Comparison of ENCODE assay signal across 17 cellular contexts in the genomic region with DNA sequence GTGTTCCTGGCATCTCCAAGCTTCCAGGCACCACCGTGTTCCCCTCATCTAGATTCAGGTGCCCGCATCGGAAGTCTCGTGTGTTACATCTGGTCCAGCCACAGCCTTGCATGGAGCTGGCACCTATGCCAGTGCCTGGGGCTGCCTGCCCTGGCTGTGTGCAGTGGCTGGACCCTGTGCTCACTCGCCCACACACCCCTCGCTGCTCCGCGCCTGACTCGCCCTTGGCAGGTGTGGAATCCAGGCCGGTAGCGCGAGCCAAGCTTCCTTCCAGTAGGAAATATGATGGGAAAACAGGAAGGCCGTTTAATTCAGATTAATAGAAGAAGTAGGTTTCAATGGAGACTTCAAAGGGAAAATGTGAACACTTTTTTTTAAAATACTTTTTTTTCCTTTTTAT.
DNase-seq lines count a peak whose midpoint lies in the region; ATAC-seq, FAIRE-seq and TF ChIP-seq lines count a peak whose summit lies in the region.
"Had no signal": no experiment of that assay in that cellular context is flagged by ENCODE, and none has a peak within 500 bp of the region (broad histone marks: within the 10 kb centered on the region; RNA-seq: fewer than 3 reads in every experiment).

No MANE protein-coding gene starts in this region.

- H3K4me2 ChIP-seq in H1 (ENCODE audit: insufficient read depth in 1 of 2, low read depth in 2 of 2, low read length in 2 of 2): no peak overlapping the region
- no peak overlapping the region for H3K4me2 ChIP-seq in PC-3 (ENCODE audit: low read length)

- H3K27ac ChIP-seq in RWPE1: peak overlapping the region; percentile 84
- no peak overlapping the region for H3K27ac ChIP-seq in H1 (ENCODE audit: low read depth, low read length)
- H3K27ac ChIP-seq in PC-3 (ENCODE audit: low read length): no peak overlapping the region
- H3K27ac ChIP-seq: left lung, thoracic aorta had no signal

- ATAC-seq in mucosa of descending colon (peak; percentile 75), PC-3 (no peak), HG02678 (IDR thresholded peaks at IDR 0.05; ENCODE audit: unreplicated experiment) (no peak)
- ATAC-seq: stimulated activated memory B cell treated with anti-CD40 and anti-IgM and Interleukin-4, amounts not matched to agents 10 μg/mL and 1 μg/mL and 100 μg/mL, for 72 hours had no signal

- H2BK12ac ChIP-seq in H1 (ENCODE audit: low read depth, low read length): no peak overlapping the region

- H2BK20ac ChIP-seq in H1 (ENCODE audit: low read length): no peak overlapping the region

- H3K4me3 ChIP-seq in H1 (ENCODE audit: extremely low read depth in 1 of 4, insufficient read depth in 2 of 4, low read depth in 3 of 4, low read length in 4 of 4): no peak overlapping the region
- no peak overlapping the region for H3K4me3 ChIP-seq in mucosa of descending colon
- no peak overlapping the region for H3K4me3 ChIP-seq in PC-3 (ENCODE audit: low read length)
- no peak overlapping the region for H3K4me3 ChIP-seq in BE2C (ENCODE audit: low read depth, low read length)
- H3K4me3 ChIP-seq: left lung, skin epidermis, thoracic aorta had no signal

- H3K9me2 ChIP-seq in PC-3 (replicated peaks; ENCODE audit: low read length): no peaks in the 10 kb centered on the region

- CTCF ChIA-PET in RWPE1 (lab: Yijun Ruan, JAX): interaction anchor here (0.6 to 0.7 kb wide), 2 partner anchors 25 to 475 kb away, joined by 3 to 7 read pairs; no protein-coding TSS in a partner anchor
- CTCF ChIA-PET in H1 (lab: Charles Lee; ENCODE audit: partially characterized antibody): interaction anchor here (0.6 to 2.0 kb wide), 3 partner anchors 9 to 337 kb away, joined by 3 to 5 read pairs (median 5); no protein-coding TSS in a partner anchor
- CTCF ChIA-PET in PC-3 (lab: Charles Lee): no interaction called here

- peaks cover 0 to 5% (median 2%) of the 10 kb centered on the region in 4 experiments; a peak in 3 of 8 replicates for H3K36me3 ChIP-seq in H1 (ENCODE audit: control insufficient read depth in 2 of 4, insufficient read depth in 4 of 4, low read length in 3 of 4)
- H3K36me3 ChIP-seq in mucosa of descending colon (ENCODE audit: low read depth): no peaks in the 10 kb centered on the region
- no peaks in the 10 kb centered on the region for H3K36me3 ChIP-seq in PC-3 (ENCODE audit: low read depth, low read length)
- no peaks in the 10 kb centered on the region for H3K36me3 ChIP-seq in BE2C
- H3K36me3 ChIP-seq: left lung, thoracic aorta had no signal

- no peak overlapping the region; the same call in 1 of the 2 replicates for H2AK5ac ChIP-seq in H1 (ENCODE audit: low read depth, low read length)

- H3K23me2 ChIP-seq in H1 (ENCODE audit: low read depth, low read length): no peaks in the 10 kb centered on the region

- TF ChIP-seq CTCF in RWPE1 (conservative IDR thresholded peaks at IDR 0.05; ENCODE audit: low read depth) (no peak), H1 (IDR thresholded peaks at IDR 0.05; ENCODE audit: control extremely low read depth in 1 of 3, insufficient read depth in 1 of 3, low read depth in 1 of 3, low read length in 3 of 3) (no peak), mucosa of descending colon (IDR thresholded peaks at IDR 0.05) (no peak), PC-3 (conservative IDR thresholded peaks at IDR 0.05; ENCODE audit: low read depth, low read length) (no peak), BE2C (IDR thresholded peaks at IDR 0.05; ENCODE audit: low read depth, low read length) (no peak)

- H4K5ac ChIP-seq in H1 (ENCODE audit: insufficient read length, low read depth, low read length): no peak overlapping the region

- no peak overlapping the region for H2BK120ac ChIP-seq in H1 (replicated peaks; ENCODE audit: low read depth, low read length)

- no peak overlapping the region for H3K4ac ChIP-seq in H1 (replicated peaks; ENCODE audit: insufficient read length, low read depth, low read length)

- no TSS peak for BruUV-seq in PC-3 (replicated peaks; lab: Mats Ljungman, UMichigan)

- DNase-seq in COLO668 (lab: John Stamatoyannopoulos, UW; ENCODE audit: unreplicated experiment) (peak; percentile 44), RWPE1 (ENCODE audit: low spot score) (no peak), H1 (ENCODE audit: low read depth in 1 of 2, low spot score in 2 of 2) (no peak), mucosa of descending colon (peak; percentile 7 to 53 (median 46)), PC-3 (no peak), NCI-H524 treated with DMSO at 0.1 percent for 48 hours (lab: John Stamatoyannopoulos, UW) (no peak), BE2C (no peak)
- DNase-seq: CD8-positive, alpha-beta memory T cell; left lung; NCI-H1105 treated with DMSO at 0.1 percent for 48 hours; NCI-H446 treated with DMSO at 0.1 percent for 48 hours; stimulated activated CD4-positive, alpha-beta T cell treated with anti-CD3 and anti-CD28 coated beads, Interleukin-1b, Interleukin-23, amount 100 ng/mL, for 48 hours had no signal

- no peak for FAIRE-seq in H1 (lab: Jason Lieb, UNC)
- FAIRE-seq: GM12892 had no signal

- intact Hi-C loops in mucosa of descending colon (cut with DNase I, micrococcal nuclease): no loop called here
- intact Hi-C loops in PC-3 (cut with micrococcal nuclease): no loop called here

- peak overlapping the region; percentile 39 for H4K91ac ChIP-seq in H1 (replicated peaks; ENCODE audit: insufficient read length, low read length)

- H3K79me2 ChIP-seq in H1 (ENCODE audit: control insufficient read depth in 1 of 2, insufficient read depth in 2 of 2, low read length in 2 of 2): peaks cover 0 to 97% of the 10 kb centered on the region in 2 experiments; a peak in 3 of 4 replicates
- peaks cover 15% of the 10 kb centered on the region; the same call in 1 of the 2 replicates for H3K79me2 ChIP-seq in PC-3 (ENCODE audit: low read length)

- H3K14ac ChIP-seq in H1 (ENCODE audit: insufficient read length): no peak overlapping the region

- no peak overlapping the region for H3K56ac ChIP-seq in H1 (replicated peaks; ENCODE audit: insufficient read length, low read depth, low read length)

- no peak for TF ChIP-seq EP300 in H1 (IDR thresholded peaks at IDR 0.05; ENCODE audit: borderline replicate concordance in 1 of 2, low read depth in 2 of 2, low read length in 2 of 2)

- H3K18ac ChIP-seq in H1 (ENCODE audit: extremely low read depth, low read length): peak overlapping the region; percentile 9; the same call in 1 of the 2 replicates

- no peak overlapping the region for H2BK15ac ChIP-seq in H1 (ENCODE audit: low read length)

- peak overlapping the region; percentile 71 for H2BK5ac ChIP-seq in H1 (ENCODE audit: low read depth, low read length)

- no peak overlapping the region for H2AFZ ChIP-seq in H1 (ENCODE audit: low read length)
- no peak overlapping the region for H2AFZ ChIP-seq in PC-3 (ENCODE audit: low read length)

- POLR2A ChIA-PET in RWPE1 (lab: Yijun Ruan, JAX; ENCODE audit: low non-redundant PET) (no interaction called here), H1 (lab: Charles Lee; ENCODE audit: partially characterized antibody) (no interaction called here), PC-3 (lab: Charles Lee; ENCODE audit: unreplicated experiment) (no interaction called here)

- 92% methylated on average over 13 of the region's 13 CpGs; no CpG with 5 or more reads in 1 of the 2 experiments for WGBS in H1 (ENCODE audit: extremely low coverage in 1 of 2, insufficient coverage in 1 of 2, insufficient read length in 1 of 2, insufficient replicate concordance in 2 of 2, low coverage in 1 of 2, low lambda C conversion rate in 2 of 2, missing lambda C conversion rate in 1 of 2), 2 experiments

- no peaks in the 10 kb centered on the region for H3K27me3 ChIP-seq in H1 (replicated peaks in 1 of 4; ENCODE audit: control insufficient read depth in 3 of 4, extremely low read depth in 1 of 4, insufficient read depth in 3 of 4, low read length in 3 of 4)
- H3K27me3 ChIP-seq in PC-3 (ENCODE audit: low read length): no peaks in the 10 kb centered on the region
- H3K27me3 ChIP-seq in BE2C: no peaks in the 10 kb centered on the region
- H3K27me3 ChIP-seq: left lung had no signal

- peaks cover 12% of the 10 kb centered on the region; the same call in 1 of the 2 replicates for H3K79me1 ChIP-seq in H1 (ENCODE audit: low read depth, low read length)

- H3F3A ChIP-seq in PC-3 (ENCODE audit: low read length, unreplicated experiment): no peaks in the 10 kb centered on the region

- no peak for TF ChIP-seq POLR2A in H1 (IDR thresholded peaks at IDR 0.05; ENCODE audit: control extremely low read depth in 1 of 2, low read depth in 2 of 2, low read length in 2 of 2)

- peaks cover 4 to 5% of the 10 kb centered on the region in 2 experiments; a peak in 2 of 4 replicates for H3K9me3 ChIP-seq in H1 (ENCODE audit: insufficient read depth in 2 of 2, low read depth in 1 of 2, low read length in 1 of 2)
- H3K9me3 ChIP-seq in mucosa of descending colon: no peaks in the 10 kb centered on the region
- H3K9me3 ChIP-seq in PC-3 (ENCODE audit: low read length): no peaks in the 10 kb centered on the region
- no peaks in the 10 kb centered on the region for H3K9me3 ChIP-seq in BE2C
- H3K9me3 ChIP-seq: left lung, thoracic aorta had no signal

- no peak overlapping the region for H4K8ac ChIP-seq in H1 (ENCODE audit: extremely low read depth, insufficient read depth, low read length)

- H3K4me1 ChIP-seq in H1 (replicated peaks in 1 of 4; ENCODE audit: control insufficient read depth in 3 of 4, insufficient read depth in 4 of 4, low read length in 3 of 4) (peaks cover 0 to 9% (median 3%) of the 10 kb centered on the region in 4 experiments; a peak in 4 of 7 replicates), mucosa of descending colon (ENCODE audit: low read depth) (peaks cover 5% of the 10 kb centered on the region), PC-3 (ENCODE audit: insufficient read depth, low read length) (0 out of 2 replicates have a peak, but pooled peaks cover 4% of the 10 kb centered on the region), BE2C (no peaks in the 10 kb centered on the region)

- no peak for TF ChIP-seq RAD21 in H1 (IDR thresholded peaks at IDR 0.05 in 1 of 2, conservative IDR thresholded peaks at IDR 0.05 in 1 of 2; ENCODE audit: low read depth in 2 of 2, low read length in 2 of 2)

- H3K23ac ChIP-seq in H1 (ENCODE audit: insufficient read length): no peak overlapping the region

- peaks cover 0 to 5% of the 10 kb centered on the region in 2 experiments for H4K20me1 ChIP-seq in H1 (replicated peaks in 1 of 2; ENCODE audit: control insufficient read depth in 1 of 2, insufficient read depth in 2 of 2, low read length in 2 of 2)
- no peaks in the 10 kb centered on the region for H4K20me1 ChIP-seq in PC-3 (ENCODE audit: low read length)

- H3K9ac ChIP-seq in H1 (replicated peaks in 1 of 4; ENCODE audit: extremely low read depth in 1 of 4, low read depth in 3 of 4, low read length in 3 of 4): no peak overlapping the region
- H3K9ac ChIP-seq in PC-3 (ENCODE audit: low read length): no peak overlapping the region

TF ChIP-seq in H1, 55 proteins besides CTCF, POLR2A, EP300 and RAD21 (continues in another document):
- TF ChIP-seq NANOG (IDR thresholded peaks at IDR 0.05; ENCODE audit: insufficient read depth, low read depth, low read length, poor library complexity, severe bottlenecking) (no peak), MAX (IDR thresholded peaks at IDR 0.05) (no peak), SIX5 (IDR thresholded peaks at IDR 0.05; ENCODE audit: low read depth, low read length) (no peak), JUND (IDR thresholded peaks at IDR 0.05; ENCODE audit: low read length) (no peak)

Comparison
In these comparisons a context has a peak if more than half of its experiments do, and no peak if none do; other contexts are left out.
1. DNase-seq: peak in COLO668 (single experiment) and mucosa of descending colon (3 of 3); none in RWPE1 (single experiment), H1 (0 of 2), PC-3 (single experiment), NCI-H524 treated with DMSO at 0.1 percent for 48 hours (single experiment) and BE2C (single experiment).